ENCODE assay signal across 11 cellular contexts in genomic region chr10:103476046-103476768, GRCh38. TPM values are rescaled to one million over a fixed set of nuclear protein-coding genes. Genes with fewer than 3 reads are reported as not detected.
A peak's percentile ranks its signal among the peaks of the same experiment; 100 is the strongest.
DNase-seq lines count a peak whose midpoint lies in the region; ATAC-seq and TF ChIP-seq lines count a peak whose summit lies in the region.
"Had no signal": no experiment of that assay in that cellular context is flagged by ENCODE, and none has a peak within 500 bp of the region (broad histone marks: within the 10 kb centered on the region; RNA-seq: fewer than 3 reads in every experiment).

No MANE protein-coding gene starts in this region.

- no peaks in the 10 kb centered on the region for H3K79me2 ChIP-seq in neural progenitor cell (ENCODE audit: low read depth)

- no peak overlapping the region for H3K4me3 ChIP-seq in neural progenitor cell
- H3K4me3 ChIP-seq: MG63 had no signal

- DNase-seq in NCI-H2196 (lab: John Stamatoyannopoulos, UW; ENCODE audit: unreplicated experiment) (peak; percentile 7), NCI-H2196 treated with DMSO at 0.1 percent for 48 hours (lab: John Stamatoyannopoulos, UW; ENCODE audit: unreplicated experiment) (no peak), neural progenitor cell (ENCODE audit: low spot score) (peak; percentile 72), NCI-H345 treated with DMSO at 0.1 percent for 48 hours (lab: John Stamatoyannopoulos, UW; ENCODE audit: unreplicated experiment) (no peak)
- peak; percentile 53 for DNase-seq in activated CD8-positive, alpha-beta T cell treated with anti-CD3 and anti-CD28 coated beads for 36 hours
- no peak for DNase-seq in activated effector memory CD4-positive, alpha-beta T cell treated with anti-CD3 and anti-CD28 coated beads, Interleukin-2, amount 50 U/mL, for 16 hours
- DNase-seq in activated CD4-positive, alpha-beta T cell treated with anti-CD3 and anti-CD28 coated beads for 48 hours = no peak
- DNase-seq: AML-193, MG63 had no signal

- intact Hi-C loops in activated CD8-positive, alpha-beta T cell treated with anti-CD3 and anti-CD28 coated beads for 36 hours (cut with micrococcal nuclease) = no loop called here

- CTCF ChIA-PET in activated CD8-positive, alpha-beta T cell treated with anti-CD3 and anti-CD28 coated beads for 36 hours (lab: Charles Lee) = interaction anchor here (0.6 to 7.0 kb wide), 10 partner anchors 8 to 58 kb away, joined by 3 to 42 read pairs (median 3); no protein-coding TSS in a partner anchor

- peak overlapping the region; percentile 22 for H3K4me2 ChIP-seq in neural progenitor cell

- no peak overlapping the region for H3K27ac ChIP-seq in neural progenitor cell

- no peaks in the 10 kb centered on the region for H3K27me3 ChIP-seq in neural progenitor cell
- H3K27me3 ChIP-seq: MG63 had no signal

- TF ChIP-seq CTCF in activated CD8-positive, alpha-beta T cell treated with anti-CD3 and anti-CD28 coated beads for 36 hours (IDR thresholded peaks at IDR 0.05) = peak; percentile 49
- TF ChIP-seq CTCF in neural progenitor cell (IDR thresholded peaks at IDR 0.05) = peak; percentile 63

- H4K20me1 ChIP-seq in neural progenitor cell (ENCODE audit: low read depth) = no peaks in the 10 kb centered on the region

- no peaks in the 10 kb centered on the region for H3K36me3 Mint-ChIP-seq in activated CD8-positive, alpha-beta T cell treated with anti-CD3 and anti-CD28 coated beads for 36 hours (ENCODE audit: low read depth)
- H3K36me3 Mint-ChIP-seq in neural progenitor cell = no peaks in the 10 kb centered on the region

- H3F3A ChIP-seq in neural progenitor cell (ENCODE audit: low read depth) = peaks cover 2% of the 10 kb centered on the region

- H3K9me3 Mint-ChIP-seq in activated CD8-positive, alpha-beta T cell treated with anti-CD3 and anti-CD28 coated beads for 36 hours = no peaks in the 10 kb centered on the region
- H3K9me3 Mint-ChIP-seq in neural progenitor cell = no peaks in the 10 kb centered on the region
- H3K9me3 Mint-ChIP-seq: nephron had no signal

- H3K27ac Mint-ChIP-seq in activated CD8-positive, alpha-beta T cell treated with anti-CD3 and anti-CD28 coated beads for 36 hours = no peak overlapping the region
- no peak overlapping the region for H3K27ac Mint-ChIP-seq in neural progenitor cell
- H3K27ac Mint-ChIP-seq: nephron had no signal

- H3K9ac ChIP-seq in neural progenitor cell = no peak overlapping the region

- H3K4me1 Mint-ChIP-seq in activated CD8-positive, alpha-beta T cell treated with anti-CD3 and anti-CD28 coated beads for 36 hours (ENCODE audit: low read depth) = peaks cover 7% of the 10 kb centered on the region
- peaks cover 7% of the 10 kb centered on the region for H3K4me1 Mint-ChIP-seq in neural progenitor cell
- H3K4me1 Mint-ChIP-seq: nephron had no signal

- no peaks in the 10 kb centered on the region for H3K36me3 ChIP-seq in neural progenitor cell
- H3K36me3 ChIP-seq: MG63 had no signal

- no peak overlapping the region for H3K4me3 Mint-ChIP-seq in activated CD8-positive, alpha-beta T cell treated with anti-CD3 and anti-CD28 coated beads for 36 hours
- H3K4me3 Mint-ChIP-seq in neural progenitor cell = no peak overlapping the region
- H3K4me3 Mint-ChIP-seq: nephron had no signal

- peak overlapping the region; percentile 60 for H2AFZ ChIP-seq in neural progenitor cell (replicated peaks)

- peak; percentile 37 for ATAC-seq in HG03135 (IDR thresholded peaks at IDR 0.05; ENCODE audit: unreplicated experiment)
- ATAC-seq in activated CD8-positive, alpha-beta T cell treated with anti-CD3 and anti-CD28 coated beads for 36 hours = peak; percentile 61

- H3K4me1 ChIP-seq in neural progenitor cell = peaks cover 7% of the 10 kb centered on the region

- H3K27me3 Mint-ChIP-seq in activated CD8-positive, alpha-beta T cell treated with anti-CD3 and anti-CD28 coated beads for 36 hours = no peaks in the 10 kb centered on the region
- no peaks in the 10 kb centered on the region for H3K27me3 Mint-ChIP-seq in neural progenitor cell (ENCODE audit: insufficient read depth, low read depth)

- no peaks in the 10 kb centered on the region for H3K9me3 ChIP-seq in neural progenitor cell (ENCODE audit: low read depth)
- H3K9me3 ChIP-seq: MG63 had no signal

- POLR2A ChIA-PET in activated CD8-positive, alpha-beta T cell treated with anti-CD3 and anti-CD28 coated beads for 36 hours (lab: Charles Lee) = interaction anchor here (1.0 kb wide), 1 partner anchor 16 kb away, joined by 3 read pairs; no protein-coding TSS in a partner anchor

RNA-seq across cellular contexts. Expression of gene CALHM3, which starts 2.8 kb away (rescaled TPM):
- not detected for total RNA-seq in activated CD8-positive, alpha-beta T cell treated with anti-CD3 and anti-CD28 coated beads for 36 hours
- not detected in 2 replicates for total RNA-seq in neural progenitor cell (ENCODE audit: low replicate concordance)

RNA-seq across cellular contexts. Expression of gene NEURL1, which starts 17.3 kb away (rescaled TPM):
- 1 to 10 TPM; 1.7 to 1.9 TPM for total RNA-seq in activated CD8-positive, alpha-beta T cell treated with anti-CD3 and anti-CD28 coated beads for 36 hours
- 0.06 and 1.5 TPM in 2 replicates for total RNA-seq in neural progenitor cell (ENCODE audit: low replicate concordance)

RNA-seq across cellular contexts. Expression of gene CALHM1, which starts 17.5 kb away (rescaled TPM):
- total RNA-seq in activated CD8-positive, alpha-beta T cell treated with anti-CD3 and anti-CD28 coated beads for 36 hours = not detected
- 0.06 TPM in 1 of 2 replicates, not detected in the other for total RNA-seq in neural progenitor cell (ENCODE audit: low replicate concordance)

RNA-seq across cellular contexts. Expression of gene CALHM2, which starts 24.0 kb away (rescaled TPM):
- 1 to 10 TPM; 7.6 to 9.5 TPM for total RNA-seq in activated CD8-positive, alpha-beta T cell treated with anti-CD3 and anti-CD28 coated beads for 36 hours
- 2.1 TPM in 1 of 2 replicates, not detected in the other for total RNA-seq in neural progenitor cell (ENCODE audit: low replicate concordance)

Comparison
In these comparisons a context has a peak if more than half of its experiments do, and no peak if none do; other contexts are left out.
1. DNase-seq: peak in NCI-H2196 (single experiment), activated CD8-positive, alpha-beta T cell treated with anti-CD3 and anti-CD28 coated beads for 36 hours (single experiment) and neural progenitor cell (single experiment); none in NCI-H2196 treated with DMSO at 0.1 percent for 48 hours (single experiment), activated effector memory CD4-positive, alpha-beta T cell treated with anti-CD3 and anti-CD28 coated beads, Interleukin-2, amount 50 U/mL, for 16 hours (single experiment), NCI-H345 treated with DMSO at 0.1 percent for 48 hours (single experiment) and activated CD4-positive, alpha-beta T cell treated with anti-CD3 and anti-CD28 coated beads for 48 hours (single experiment).